20 cellular contexts compared by ENCODE assay signal in genomic region chr7:18565337-18565736, GRCh38.
"Had no signal": no experiment of that assay in that cellular context is flagged by ENCODE, and none has a peak within 500 bp of the region (broad histone marks: within the 10 kb centered on the region; RNA-seq: fewer than 3 reads in every experiment).

No MANE protein-coding gene starts in this region.

- H3K27me3 ChIP-seq: adrenal gland, body of pancreas, hepatocyte, transverse colon had no signal

- H3K36me3 Mint-ChIP-seq: activated naive CD4-positive, alpha-beta T cell treated with anti-CD3 and anti-CD28 coated beads, Interleukin-2, amount 50 U/mL, for 24 hours had no signal

- H3K4me1 ChIP-seq: adrenal gland, body of pancreas had no signal

- H3K9me3 Mint-ChIP-seq: activated CD8-positive, alpha-beta T cell treated with anti-CD3 and anti-CD28 coated beads for 36 hours; activated T-cell treated with anti-CD3 and anti-CD28 coated beads, Interleukin-2, amount 50 U/mL, for 4 hours; dendritic cell treated with granulocyte-macrophage colony-stimulating factor and Interleukin-4, amounts not matched to agents 40 ng/mL and 50 ng/mL, for 4 days; effector memory CD8-positive, alpha-beta T cell; nephron had no signal

- H3K79me2 ChIP-seq: hepatocyte had no signal

- H3K4me1 Mint-ChIP-seq: activated naive CD4-positive, alpha-beta T cell treated with anti-CD3 and anti-CD28 coated beads, Interleukin-2, amount 50 U/mL, for 24 hours; T-helper 17 cell had no signal

- H3K36me3 ChIP-seq: adrenal gland, transverse colon had no signal

- H3K9me3 ChIP-seq: adrenal gland, body of pancreas, transverse colon had no signal

- H3K4me3 ChIP-seq: adrenal gland, body of pancreas, hepatocyte, transverse colon had no signal

- H3K4me3 Mint-ChIP-seq: activated CD8-positive, alpha-beta T cell treated with anti-CD3 and anti-CD28 coated beads for 36 hours; activated naive CD4-positive, alpha-beta T cell treated with anti-CD3 and anti-CD28 coated beads, Interleukin-2, amount 50 U/mL, for 24 hours; activated T-cell treated with anti-CD3 and anti-CD28 coated beads, Interleukin-2, amount 50 U/mL, for 4 hours; dendritic cell treated with granulocyte-macrophage colony-stimulating factor and Interleukin-4, amounts not matched to agents 40 ng/mL and 50 ng/mL, for 4 days; effector memory CD8-positive, alpha-beta T cell; nephron; T-helper 17 cell had no signal

- H3K4me2 ChIP-seq: hepatocyte had no signal

- H3K27ac ChIP-seq: adrenal gland, body of pancreas, hepatocyte, transverse colon had no signal

- H2AFZ ChIP-seq: hepatocyte had no signal

- H3K27ac Mint-ChIP-seq: activated CD8-positive, alpha-beta T cell treated with anti-CD3 and anti-CD28 coated beads for 36 hours; activated naive CD4-positive, alpha-beta T cell treated with anti-CD3 and anti-CD28 coated beads, Interleukin-2, amount 50 U/mL, for 24 hours; dendritic cell treated with granulocyte-macrophage colony-stimulating factor and Interleukin-4, amounts not matched to agents 40 ng/mL and 50 ng/mL, for 4 days; effector memory CD8-positive, alpha-beta T cell; nephron; T-helper 17 cell had no signal

- DNase-seq: activated CD4-positive, alpha-beta T cell treated with anti-CD3 and anti-CD28 coated beads for 4 hours; activated CD8-positive, alpha-beta T cell treated with anti-CD3 and anti-CD28 coated beads for 36 hours; activated effector memory CD4-positive, alpha-beta T cell treated with Interleukin-2 at 50 U/mL for 16 hours; activated T-cell treated with anti-CD3 and anti-CD28 coated beads, Interleukin-2, amount 50 U/mL, for 4 hours; adrenal gland; body of pancreas; central memory CD4-positive, alpha-beta T cell; effector memory CD8-positive, alpha-beta T cell; islet precursor cell; mesenchymal stem cell; nucleus accumbens; stimulated activated CD4-positive, alpha-beta T cell treated with anti-CD3 and anti-CD28 coated beads, Interleukin-15, amount 100 ng/mL, for 24 hours; stimulated activated CD4-positive, alpha-beta T cell treated with anti-CD3 and anti-CD28 coated beads, Interleukin-4, amount 100 ng/mL, for 24 hours; stimulated activated naive CD8-positive, alpha-beta T cell treated with anti-CD3 and anti-CD28 coated beads, Interleukin-15, Interleukin-2, amounts not matched to agents 100 U/mL and 50 U/mL, for 24 hours; T-helper 17 cell; transverse colon had no signal

- ATAC-seq: activated CD8-positive, alpha-beta T cell treated with anti-CD3 and anti-CD28 coated beads for 36 hours; activated T-cell treated with anti-CD3 and anti-CD28 coated beads, Interleukin-2, amount 50 U/mL, for 4 hours; body of pancreas; effector memory CD8-positive, alpha-beta T cell; stimulated activated naive CD8-positive, alpha-beta T cell treated with anti-CD3 and anti-CD28 coated beads, Interleukin-15, Interleukin-2, amounts not matched to agents 100 U/mL and 50 U/mL, for 24 hours; T-helper 17 cell had no signal

- H3K27me3 Mint-ChIP-seq: activated CD8-positive, alpha-beta T cell treated with anti-CD3 and anti-CD28 coated beads for 36 hours; activated naive CD4-positive, alpha-beta T cell treated with anti-CD3 and anti-CD28 coated beads, Interleukin-2, amount 50 U/mL, for 24 hours; dendritic cell treated with granulocyte-macrophage colony-stimulating factor and Interleukin-4, amounts not matched to agents 40 ng/mL and 50 ng/mL, for 4 days; effector memory CD8-positive, alpha-beta T cell; T-helper 17 cell had no signal
